Comparison of ENCODE assay signal across 11 cellular contexts in the genomic region with DNA sequence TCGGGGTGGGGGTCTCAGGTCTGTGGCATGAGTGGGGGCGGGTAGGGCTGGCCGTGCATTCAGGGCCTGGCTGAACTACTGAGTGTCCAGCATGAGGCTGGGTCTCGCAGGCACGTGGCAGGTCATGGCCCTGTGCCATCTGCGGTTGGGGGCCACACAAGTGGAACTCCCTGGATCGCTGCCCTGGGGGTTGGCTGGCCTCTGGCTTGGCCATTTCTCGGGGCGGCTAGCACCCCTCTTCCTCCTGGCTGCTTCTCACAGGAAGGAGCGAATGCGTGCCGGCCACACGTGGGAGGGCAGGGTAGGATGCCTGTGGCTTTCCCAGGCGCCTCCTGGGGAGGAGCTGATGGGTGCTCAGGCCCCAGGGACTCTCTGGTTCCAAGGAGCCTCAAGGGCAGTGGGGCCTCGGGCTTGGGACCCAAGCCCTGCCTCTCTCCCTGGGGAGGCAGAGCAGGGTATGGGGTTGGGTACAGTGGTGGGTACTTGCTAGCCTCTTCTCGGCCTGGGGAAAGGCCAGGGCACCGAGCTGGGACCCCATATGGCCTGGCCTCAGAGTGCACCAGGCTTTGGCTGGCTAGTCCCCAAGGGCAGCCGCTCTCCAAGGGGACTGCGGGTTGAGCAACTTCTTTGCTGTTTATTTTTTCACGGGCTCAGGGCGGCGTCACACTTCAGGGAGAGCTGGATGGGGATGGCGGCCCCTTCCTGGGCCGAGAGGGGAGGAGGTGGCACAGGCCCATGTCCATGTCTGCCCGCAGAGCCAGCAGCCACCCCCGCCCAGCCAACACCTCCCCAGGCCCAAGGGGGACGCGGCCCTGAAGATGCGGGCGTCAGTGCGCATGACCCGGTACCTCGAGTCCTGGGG. TPM values are rescaled to one million over a fixed set of nuclear protein-coding genes. Genes with fewer than 3 reads are reported as not detected.
A peak's percentile ranks its signal among the peaks of the same experiment; 100 is the strongest.
DNase-seq lines count a peak whose midpoint lies in the region; ATAC-seq, FAIRE-seq and TF ChIP-seq lines count a peak whose summit lies in the region.
"Had no signal": no experiment of that assay in that cellular context is flagged by ENCODE, and none has a peak within 500 bp of the region (broad histone marks: within the 10 kb centered on the region; RNA-seq: fewer than 3 reads in every experiment).

No MANE protein-coding gene starts in this region.

- H3K27ac ChIP-seq in K562 (ENCODE audit: extremely low read depth, low read depth, low read length) (no peak overlapping the region), mesenchymal stem cell (ENCODE audit: low read length, poor library complexity, severe bottlenecking) (no peak overlapping the region)

- intact Hi-C loops in K562 (cut with micrococcal nuclease), result no loop called here

- H2BK5ac ChIP-seq in mesenchymal stem cell (ENCODE audit: low read depth, low read length, poor library complexity, severe bottlenecking), result no peak overlapping the region

- no peak overlapping the region for H3K18ac ChIP-seq in mesenchymal stem cell (ENCODE audit: low read depth in 1 of 2, low read length in 2 of 2)

- H4K8ac ChIP-seq in mesenchymal stem cell (ENCODE audit: low read length), result no peak overlapping the region

- no peak overlapping the region for H2BK120ac ChIP-seq in mesenchymal stem cell (ENCODE audit: low read depth, low read length)

- no peak for TF ChIP-seq EP300 in K562 (IDR thresholded peaks at IDR 0.05; ENCODE audit: low read length)

- peak overlapping the region in 1 of 2 experiments; percentile 20; a peak in 1 of 4 replicates for H3K9ac ChIP-seq in K562 (ENCODE audit: insufficient read depth in 1 of 2, low read depth in 2 of 2, low read length in 2 of 2)
- H3K9ac ChIP-seq in mesenchymal stem cell (ENCODE audit: low read length), result no peak overlapping the region

- no peaks in the 10 kb centered on the region for H3K79me1 ChIP-seq in mesenchymal stem cell (replicated peaks; ENCODE audit: low read length, poor library complexity, severe bottlenecking)

- H2BK15ac ChIP-seq in mesenchymal stem cell (ENCODE audit: low read depth, poor library complexity, severe bottlenecking), result no peak overlapping the region

- H2AFZ ChIP-seq in K562 (ENCODE audit: low read depth, low read length) (no peak overlapping the region), mesenchymal stem cell (ENCODE audit: low read depth, low read length) (no peak overlapping the region)

- no peak overlapping the region for H3K4me2 ChIP-seq in K562 (ENCODE audit: insufficient read depth, low read length)
- H3K4me2 ChIP-seq in mesenchymal stem cell (ENCODE audit: low read length, poor library complexity, severe bottlenecking), result no peak overlapping the region

- CTCF ChIA-PET in K562 (lab: Yijun Ruan, JAX; ENCODE audit: low intra/inter-chr PET ratio), result no interaction called here

- peak overlapping the region in 1 of 2 experiments; percentile 19 for H3K14ac ChIP-seq in mesenchymal stem cell (ENCODE audit: low read length in 2 of 2)

- H3K9me1 ChIP-seq in K562 (ENCODE audit: control insufficient read depth, insufficient read depth, low read length), result peaks cover 2% of the 10 kb centered on the region

- no peak overlapping the region for H3K4me3 ChIP-seq in K562
- H3K4me3 ChIP-seq in mesenchymal stem cell (ENCODE audit: insufficient read depth in 1 of 2, low read depth in 1 of 2, low read length in 2 of 2), result peak overlapping the region in 1 of 2 experiments; percentile 10

- no peak overlapping the region for H4K91ac ChIP-seq in mesenchymal stem cell (ENCODE audit: low read length)

- DNase-seq in 8988T (peak; percentile 20), D341Med (ENCODE audit: low spot score) (peak; percentile 15), K562 (ENCODE audit: extremely low read depth in 1 of 4, low spot score in 3 of 4) (no peak), mesenchymal stem cell (peak; percentile 28), NCI-H82 treated with DMSO at 0.1 percent for 48 hours (lab: John Stamatoyannopoulos, UW; ENCODE audit: unreplicated experiment) (no peak), ACHN (no peak)
- DNase-seq in stimulated activated CD4-positive, alpha-beta T cell treated with anti-CD3 and anti-CD28 coated beads, Interleukin-2, amount 100 ng/mL, for 48 hours, result no peak
- DNase-seq: NCI-H146, small intestine had no signal

- 87% methylated on average over 18 of the region's 33 CpGs for WGBS in K562 (ENCODE audit: insufficient coverage, low coverage, missing lambda C conversion rate)
- WGBS in mesenchymal stem cell, result 93% methylated on average over 33 of the region's 33 CpGs

- POLR2A ChIA-PET in K562 (lab: Yijun Ruan, JAX), result interaction anchor here (0.6 kb wide), 1 partner anchor 380 kb away, joined by 3 read pairs; no protein-coding TSS in a partner anchor

- no peak for TF ChIP-seq RAD21 in K562 (CRISPR knock-in tag; conservative IDR thresholded peaks at IDR 0.05 in 1 of 2, IDR thresholded peaks at IDR 0.05 in 1 of 2)

- ATAC-seq in K562 (no peak), GM19023 (IDR thresholded peaks at IDR 0.05; ENCODE audit: unreplicated experiment) (no peak)

- in situ Hi-C loops in K562 (cut with MboI), result no loop called here
- in situ Hi-C loops in ACHN (cut with HindIII; ENCODE audit: low pct_ligation_motif_present, low pct_unique_long_range_greater_than_20kb, low sequenced_read_pairs), result no loop called here

- H3K4ac ChIP-seq in mesenchymal stem cell (ENCODE audit: low read depth in 1 of 2, low read length in 2 of 2), result no peak overlapping the region

- H3K4me1 ChIP-seq in K562 (replicated peaks in 1 of 2; ENCODE audit: control insufficient read depth in 2 of 2, insufficient read depth in 2 of 2, low read length in 2 of 2) (peaks cover 0 to 46% of the 10 kb centered on the region in 2 experiments; a peak in 2 of 5 replicates), mesenchymal stem cell (ENCODE audit: control insufficient read depth, insufficient read depth, low read depth, low read length) (peaks cover 29% of the 10 kb centered on the region)

- no peak overlapping the region for H3K23ac ChIP-seq in mesenchymal stem cell (ENCODE audit: low read length in 2 of 2)

- no peaks in the 10 kb centered on the region for H3K79me2 ChIP-seq in K562 (ENCODE audit: control insufficient read depth, insufficient read depth, low read length)

- no TSS peak for BruUV-seq in K562 (replicated peaks; lab: Mats Ljungman, UMichigan)

- no peak for TF ChIP-seq CTCF in K562 (IDR thresholded peaks at IDR 0.05 in 2 of 3, conservative IDR thresholded peaks at IDR 0.05 in 1 of 3; ENCODE audit: insufficient read depth in 2 of 3, low read depth in 1 of 3, low read length in 3 of 3)

- H3K9me3 ChIP-seq in K562 (replicated peaks; ENCODE audit: control insufficient read depth, insufficient read depth, low read depth, low read length) (no peaks in the 10 kb centered on the region), mesenchymal stem cell (ENCODE audit: control insufficient read depth, low read length) (no peaks in the 10 kb centered on the region)

- no peak for FAIRE-seq in K562 (lab: Jason Lieb, UNC)
- FAIRE-seq: small intestine, TTC549 had no signal

- H2AK5ac ChIP-seq in mesenchymal stem cell (ENCODE audit: low read length, severe bottlenecking), result no peak overlapping the region

- H2BK12ac ChIP-seq in mesenchymal stem cell (ENCODE audit: low read length in 2 of 2), result no peak overlapping the region

- no peak for TF ChIP-seq POLR2A in K562 (conservative IDR thresholded peaks at IDR 0.05)

- peaks cover 6% of the 10 kb centered on the region; the same call in 1 of the 2 replicates for H4K20me1 ChIP-seq in K562 (replicated peaks; ENCODE audit: control insufficient read depth, insufficient read depth, low read length)

- H3K27me3 ChIP-seq in K562 (ENCODE audit: control insufficient read depth in 2 of 2, insufficient read depth in 2 of 2, low read length in 2 of 2) (no peaks in the 10 kb centered on the region), mesenchymal stem cell (ENCODE audit: control insufficient read depth in 1 of 2, insufficient read depth in 1 of 2, low read length in 2 of 2) (no peaks in the 10 kb centered on the region)

- peaks cover 91% of the 10 kb centered on the region; the same call in 2 of the 3 replicates for H3K36me3 ChIP-seq in K562 (ENCODE audit: control insufficient read depth, insufficient read depth, low read length)
- peaks cover 10 to 48% of the 10 kb centered on the region in 2 experiments for H3K36me3 ChIP-seq in mesenchymal stem cell (ENCODE audit: control insufficient read depth in 1 of 2, insufficient read depth in 2 of 2, low read depth in 1 of 2, low read length in 2 of 2)

TF ChIP-seq in K562, 482 proteins besides CTCF, POLR2A, EP300 and RAD21:
- TF ChIP-seq POLR2G (IDR thresholded peaks at IDR 0.05; ENCODE audit: low read depth, low read length) (peak; percentile 57), MBD2 (IDR thresholded peaks at IDR 0.05; ENCODE audit: borderline replicate concordance, low read depth) (no peak)

RNA-seq across cellular contexts. Expression of a gene that starts 37.5 kb away (rescaled TPM):
- total RNA-seq in K562 (2011; cell fraction: chromatin; rRNA removed; ENCODE audit: low replicate concordance), result 155 and 371 TPM in 2 replicates
- 245 and 277 TPM in 2 replicates for total RNA-seq in K562 (2011; cell fraction: nucleolus; rRNA removed)
- 151 and 184 TPM in 2 replicates for total RNA-seq in K562 (2011; cell fraction: nucleoplasm; rRNA removed)
- 59.0 and 73.5 TPM in 2 replicates for total RNA-seq in K562 (2014; rRNA removed)
- 15.9 and 19.0 TPM in 2 replicates for total RNA-seq in K562 (2014; rRNA removed; fragmentation: Illumina TruSeq; extraction: Trizol)
- total RNA-seq in K562 (2015; rRNA removed; fragmentation: Illumina TruSeq; extraction: Trizol), result 28.6 and 29.9 TPM in 2 replicates
- total RNA-seq in K562 (2021), result 104 and 108 TPM in 2 replicates
- 28.6 and 31.0 TPM in 2 replicates for polyA plus RNA-seq in K562 (2011; rRNA removed)
- 19.2 and 48.3 TPM in 2 replicates for polyA plus RNA-seq in K562 (2011; cell fraction: cytosol; rRNA removed)
- 193 and 347 TPM in 2 replicates for polyA plus RNA-seq in K562 (2011; cell fraction: nucleus; rRNA removed)
- polyA plus RNA-seq in K562 (2012), result 53.4 and 59.6 TPM in 2 replicates
- polyA plus RNA-seq in K562 (2014; fragmentation: Illumina TruSeq; extraction: Trizol), result 26.4 and 37.3 TPM in 2 replicates
- polyA plus RNA-seq in K562 (2014; fragmentation: Nextera tagmentation; extraction: Ambion mirVana), result 1 to 10 TPM; 2.3 to 2.4 TPM
- 49.4 and 64.0 TPM in 2 replicates for polyA plus RNA-seq in K562 (2014; rRNA removed)
- polyA minus RNA-seq in K562 (2011; rRNA and poly(A)+ RNA removed), result 27.7 and 54.0 TPM in 2 replicates
- 42.4 and 51.4 TPM in 2 replicates for polyA minus RNA-seq in K562 (2011; cell fraction: cytosol; rRNA and poly(A)+ RNA removed)
- polyA minus RNA-seq in K562 (2011; cell fraction: nucleus; rRNA and poly(A)+ RNA removed), result 109 TPM in 2 replicates
- 6.2 TPM for polyA plus RNA-seq in mesenchymal stem cell (2013, experiment 1 of 2)
- 6.4 TPM for polyA plus RNA-seq in mesenchymal stem cell (2013, experiment 2 of 2)

Comparison
In these comparisons a context has a peak if more than half of its experiments do, and no peak if none do; other contexts are left out.
1. DNase-seq: peak in 8988T (single experiment), D341Med (single experiment) and mesenchymal stem cell (single experiment); none in K562 (0 of 4), NCI-H82 treated with DMSO at 0.1 percent for 48 hours (single experiment), ACHN (single experiment) and stimulated activated CD4-positive, alpha-beta T cell treated with anti-CD3 and anti-CD28 coated beads, Interleukin-2, amount 100 ng/mL, for 48 hours (0 of 2).